Comparison of ENCODE assay signal across 13 cellular contexts in genomic region chr11:128174465-128175101, GRCh38.
DNase-seq lines count a peak whose midpoint lies in the region; FAIRE-seq and TF ChIP-seq lines count a peak whose summit lies in the region.
"Had no signal": no experiment of that assay in that cellular context is flagged by ENCODE, and none has a peak within 500 bp of the region (broad histone marks: within the 10 kb centered on the region; RNA-seq: fewer than 3 reads in every experiment).

No MANE protein-coding gene starts in this region.

- H3K27ac ChIP-seq in astrocyte (ENCODE audit: low read depth, low read length) (peak overlapping the region; percentile 30), keratinocyte (ENCODE audit: control insufficient read depth, insufficient read depth, low read length) (no peak overlapping the region), Peyer's patch (no peak overlapping the region)
- H3K27ac ChIP-seq: foreskin keratinocyte, thyroid gland had no signal

- H3K36me3 ChIP-seq in astrocyte (ENCODE audit: insufficient read depth, low read length) (no peaks in the 10 kb centered on the region), keratinocyte (ENCODE audit: control insufficient read depth in 2 of 2, extremely low read depth in 1 of 2, insufficient read depth in 2 of 2, low read length in 2 of 2) (no peaks in the 10 kb centered on the region), Peyer's patch (no peaks in the 10 kb centered on the region)
- H3K36me3 ChIP-seq: thyroid gland had no signal

- H3K27me3 Mint-ChIP-seq in astrocyte (ENCODE audit: low read depth, unreplicated experiment) (no peaks in the 10 kb centered on the region), immature natural killer cell (ENCODE audit: low read depth in 3 of 3) (no peaks in the 10 kb centered on the region)

- peak overlapping the region; percentile 51 for H2AFZ ChIP-seq in astrocyte (ENCODE audit: low read depth, low read length)
- no peak overlapping the region for H2AFZ ChIP-seq in keratinocyte (ENCODE audit: control insufficient read depth, low read length)

- H3K27ac Mint-ChIP-seq in astrocyte (ENCODE audit: unreplicated experiment) (peak overlapping the region; percentile 91), immature natural killer cell (peak overlapping the region in 1 of 6 donors; percentile 42)
- H3K27ac Mint-ChIP-seq: activated T-cell treated with anti-CD3 and anti-CD28 coated beads, Interleukin-2, amount 50 U/mL, for 72 hours had no signal

- no peak for TF ChIP-seq CTCF in astrocyte (IDR thresholded peaks at IDR 0.05; ENCODE audit: insufficient read depth, low read depth, low read length)
- no peak for TF ChIP-seq CTCF in keratinocyte (optimal IDR thresholded peaks at IDR 0.05 in 1 of 3, IDR thresholded peaks at IDR 0.05 in 1 of 3, conservative IDR thresholded peaks at IDR 0.05 in 1 of 3; ENCODE audit: extremely low read depth in 1 of 3, insufficient read depth in 2 of 3, low read length in 3 of 3)
- TF ChIP-seq CTCF in Peyer's patch (IDR thresholded peaks at IDR 0.05), result no peak

- H3K4me3 Mint-ChIP-seq in astrocyte (ENCODE audit: unreplicated experiment) (no peak overlapping the region), immature natural killer cell (no peak overlapping the region)
- H3K4me3 Mint-ChIP-seq: activated T-cell treated with anti-CD3 and anti-CD28 coated beads, Interleukin-2, amount 50 U/mL, for 72 hours had no signal

- H3K9me3 ChIP-seq in astrocyte (ENCODE audit: insufficient read depth, low read depth, low read length) (no peaks in the 10 kb centered on the region), keratinocyte (ENCODE audit: control insufficient read depth, low read depth, low read length) (no peaks in the 10 kb centered on the region), Peyer's patch (no peaks in the 10 kb centered on the region)
- H3K9me3 ChIP-seq: thyroid gland had no signal

- H3K4me1 Mint-ChIP-seq in astrocyte (ENCODE audit: low read depth, unreplicated experiment), result peaks cover 13% of the 10 kb centered on the region
- peaks cover 10 to 14% of the 10 kb centered on the region in 2 donors for H3K4me1 Mint-ChIP-seq in immature natural killer cell

- FAIRE-seq in astrocyte (lab: Jason Lieb, UNC) (peak; percentile 84), keratinocyte (lab: Jason Lieb, UNC) (peak; percentile 9)

- H3K9ac ChIP-seq in astrocyte (ENCODE audit: low read length), result peak overlapping the region; percentile 25
- no peak overlapping the region for H3K9ac ChIP-seq in keratinocyte (ENCODE audit: control insufficient read depth, extremely low read depth, insufficient read depth, low read length)

- DNase-seq in AG08396 (ENCODE audit: low spot score) (peak; percentile 9), HT1080 (ENCODE audit: low read depth) (peak; percentile 31), astrocyte (ENCODE audit: low read depth) (peak; percentile 73), keratinocyte (ENCODE audit: low read depth, low spot score) (no peak), COR-L47 (lab: John Stamatoyannopoulos, UW) (no peak), Peyer's patch (no peak), immature natural killer cell (no peak), NCI-H1105 treated with DMSO at 0.1 percent for 48 hours (lab: John Stamatoyannopoulos, UW) (no peak)
- DNase-seq: activated T-cell treated with anti-CD3 and anti-CD28 coated beads, Interleukin-2, amount 50 U/mL, for 72 hours; central memory CD4-positive, alpha-beta T cell; foreskin keratinocyte; NCI-H1436; thyroid gland had no signal

- no peaks in the 10 kb centered on the region for H3K9me1 ChIP-seq in keratinocyte (ENCODE audit: control insufficient read depth, extremely low read depth, insufficient read depth, low read length)

- no peak for TF ChIP-seq POLR2A in Peyer's patch (IDR thresholded peaks at IDR 0.05)

- dilution Hi-C loops in keratinocyte (cut with MboI; ENCODE audit: extremely low pct_ligation_motif_present, low sequenced_read_pairs), result loop anchor here (25.0 kb wide), 1 partner anchor 463 kb away; no protein-coding TSS in a partner anchor

- H3K36me3 Mint-ChIP-seq in astrocyte (ENCODE audit: low read depth, unreplicated experiment) (no peaks in the 10 kb centered on the region), immature natural killer cell (peaks cover 0 to under 1% (median 0%) of the 10 kb centered on the region in 3 donors)

- H3K4me3 ChIP-seq in astrocyte (ENCODE audit: insufficient read depth, low read depth, low read length) (no peak overlapping the region), keratinocyte (ENCODE audit: control insufficient read depth in 2 of 3, extremely low read depth in 1 of 3, insufficient read depth in 2 of 3, low read depth in 1 of 3, low read length in 3 of 3) (no peak overlapping the region), Peyer's patch (no peak overlapping the region)
- H3K4me3 ChIP-seq: thyroid gland had no signal

- H3K27me3 ChIP-seq in astrocyte (ENCODE audit: insufficient read depth, low read length) (no peaks in the 10 kb centered on the region), keratinocyte (ENCODE audit: control insufficient read depth, extremely low read depth, insufficient read depth, low read length) (no peaks in the 10 kb centered on the region), Peyer's patch (no peaks in the 10 kb centered on the region)
- H3K27me3 ChIP-seq: foreskin keratinocyte, thyroid gland had no signal

- H3K79me2 ChIP-seq in astrocyte (ENCODE audit: insufficient read depth, low read length), result no peaks in the 10 kb centered on the region
- H3K79me2 ChIP-seq in keratinocyte (ENCODE audit: control insufficient read depth, insufficient read depth, low read length), result no peaks in the 10 kb centered on the region

- H4K20me1 ChIP-seq in astrocyte (ENCODE audit: insufficient read depth, low read length), result no peaks in the 10 kb centered on the region
- no peaks in the 10 kb centered on the region for H4K20me1 ChIP-seq in keratinocyte (ENCODE audit: control insufficient read depth, extremely low read depth, insufficient read depth, low read length)

- peaks cover 10% of the 10 kb centered on the region for H3K4me1 ChIP-seq in astrocyte (ENCODE audit: insufficient read depth, low read length)
- H3K4me1 ChIP-seq in keratinocyte (ENCODE audit: control insufficient read depth, extremely low read depth, insufficient read depth, low read length), result peaks cover 15% of the 10 kb centered on the region
- no peaks in the 10 kb centered on the region for H3K4me1 ChIP-seq in Peyer's patch
- H3K4me1 ChIP-seq: thyroid gland had no signal

- peak overlapping the region; percentile 66 for H3K4me2 ChIP-seq in astrocyte (ENCODE audit: low read length)
- no peak overlapping the region for H3K4me2 ChIP-seq in keratinocyte (ENCODE audit: control insufficient read depth, extremely low read depth, insufficient read depth, low read depth, low read length)

- H3K9me3 Mint-ChIP-seq in astrocyte (ENCODE audit: unreplicated experiment), result no peaks in the 10 kb centered on the region
- no peaks in the 10 kb centered on the region for H3K9me3 Mint-ChIP-seq in immature natural killer cell

Comparison
In these comparisons a context has a peak if more than half of its experiments do, and no peak if none do; other contexts are left out.
1. DNase-seq: peak in AG08396 (single experiment), HT1080 (single experiment) and astrocyte (single experiment); none in keratinocyte (single experiment), COR-L47 (single experiment), Peyer's patch (0 of 3), immature natural killer cell (0 of 3) and NCI-H1105 treated with DMSO at 0.1 percent for 48 hours (single experiment).